9 cellular contexts compared by ENCODE assay signal in the genomic region with DNA sequence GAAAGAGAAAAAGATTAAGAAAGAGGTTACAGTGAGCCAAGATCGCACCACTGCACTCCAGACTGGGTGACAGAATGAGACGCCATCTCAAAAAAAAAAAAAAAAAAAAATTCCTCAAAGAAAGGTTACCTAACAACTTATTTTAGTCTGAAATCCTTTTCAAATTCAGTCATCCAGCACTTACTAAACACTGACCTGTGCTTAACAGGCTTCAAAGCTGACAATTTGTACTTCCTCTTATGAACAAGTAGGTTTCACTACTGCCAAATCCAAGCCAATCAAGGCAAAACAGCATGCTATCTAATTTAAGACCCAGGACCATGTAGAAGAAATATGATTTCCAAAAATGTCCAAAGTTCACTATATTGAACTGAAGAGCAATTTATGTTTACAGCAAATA. TPM values are rescaled to one million over a fixed set of nuclear protein-coding genes. Genes with fewer than 3 reads are reported as not detected.
DNase-seq lines count a peak whose midpoint lies in the region; ATAC-seq and FAIRE-seq lines count a peak whose summit lies in the region.
"Had no signal": no experiment of that assay in that cellular context is flagged by ENCODE, and none has a peak within 500 bp of the region (broad histone marks: within the 10 kb centered on the region; RNA-seq: fewer than 3 reads in every experiment).

No MANE protein-coding gene starts in this region.

- H3K4me3 ChIP-seq in small intestine (ENCODE audit: low read depth in 1 of 2, low read length in 2 of 2), result no peak overlapping the region

- FAIRE-seq in small intestine (lab: Jason Lieb, UNC) (no peak), frontal cortex (lab: Jason Lieb, UNC) (no peak)

- H3K27ac ChIP-seq in small intestine (ENCODE audit: low read depth in 1 of 2, low read length in 1 of 2), result no peak overlapping the region
- H3K27ac ChIP-seq: KMS-11 had no signal

- H3K36me3 Mint-ChIP-seq in stimulated activated effector memory CD8-positive, alpha-beta T cell treated with anti-CD3 and anti-CD28 coated beads, Interleukin-12 subunit alpha, Interleukin-12 subunit beta, amount 100 ng/mL, for 72 hours, result peaks cover 88% of the 10 kb centered on the region

- peak; percentile 73 for ATAC-seq in HG02938 (IDR thresholded peaks at IDR 0.05; ENCODE audit: unreplicated experiment)
- ATAC-seq in stimulated activated effector memory CD8-positive, alpha-beta T cell treated with anti-CD3 and anti-CD28 coated beads, Interleukin-12 subunit alpha, Interleukin-12 subunit beta, amount 100 ng/mL, for 72 hours, result no peak

- peaks cover 12% of the 10 kb centered on the region for H3K4me1 Mint-ChIP-seq in stimulated activated effector memory CD8-positive, alpha-beta T cell treated with anti-CD3 and anti-CD28 coated beads, Interleukin-12 subunit alpha, Interleukin-12 subunit beta, amount 100 ng/mL, for 72 hours

- 56 to 68% (median 65%) methylated on average over 2 of the region's 2 CpGs for WGBS in small intestine, 3 donors

- no peak overlapping the region for H3K4me3 Mint-ChIP-seq in stimulated activated effector memory CD8-positive, alpha-beta T cell treated with anti-CD3 and anti-CD28 coated beads, Interleukin-12 subunit alpha, Interleukin-12 subunit beta, amount 100 ng/mL, for 72 hours

- no peak overlapping the region for H3K27ac Mint-ChIP-seq in stimulated activated effector memory CD8-positive, alpha-beta T cell treated with anti-CD3 and anti-CD28 coated beads, Interleukin-12 subunit alpha, Interleukin-12 subunit beta, amount 100 ng/mL, for 72 hours

- H3K36me3 ChIP-seq in small intestine (ENCODE audit: control insufficient read depth in 2 of 2, insufficient read depth in 2 of 2, low read length in 2 of 2), result peaks cover 0 to 2% of the 10 kb centered on the region in 2 donors

- H3K27me3 ChIP-seq in small intestine (ENCODE audit: control insufficient read depth in 2 of 2, insufficient read depth in 2 of 2, low read length in 2 of 2), result no peaks in the 10 kb centered on the region

- DNase-seq in NCI-H345 (lab: John Stamatoyannopoulos, UW) (peak; percentile 1), NCI-H345 treated with DMSO at 0.1 percent for 48 hours (lab: John Stamatoyannopoulos, UW; ENCODE audit: unreplicated experiment) (no peak), SKM-1 treated with dmso at 0.1 percent for 144 hours (lab: John Stamatoyannopoulos, UW; ENCODE audit: unreplicated experiment) (peak; percentile 80), small intestine (peak; percentile 26), UCSD-AML1 (lab: John Stamatoyannopoulos, UW; ENCODE audit: unreplicated experiment) (no peak), frontal cortex (ENCODE audit: low spot score in 2 of 2) (no peak)
- DNase-seq in stimulated activated effector memory CD8-positive, alpha-beta T cell treated with anti-CD3 and anti-CD28 coated beads, Interleukin-12 subunit alpha, Interleukin-12 subunit beta, amount 100 ng/mL, for 72 hours (ENCODE audit: low spot score in 2 of 2), result no peak

- no peaks in the 10 kb centered on the region for H3K9me3 ChIP-seq in small intestine (ENCODE audit: control insufficient read depth, low read depth)

- H3K4me1 ChIP-seq in small intestine (ENCODE audit: control insufficient read depth in 2 of 2, insufficient read depth in 1 of 2, low read depth in 1 of 2, low read length in 1 of 2), result no peaks in the 10 kb centered on the region

- H3K9me3 Mint-ChIP-seq in stimulated activated effector memory CD8-positive, alpha-beta T cell treated with anti-CD3 and anti-CD28 coated beads, Interleukin-12 subunit alpha, Interleukin-12 subunit beta, amount 100 ng/mL, for 72 hours, result no peaks in the 10 kb centered on the region

RNA-seq across cellular contexts. Expression of gene PWWP2A, which starts 13.6 kb away (rescaled TPM):
- polyA plus RNA-seq in small intestine, result 1 to 10 TPM; 6.8 to 9.8 (median 8.3) TPM
- 47.3 TPM for total RNA-seq in frontal cortex

Comparison
In these comparisons a context has a peak if more than half of its experiments do, and no peak if none do; other contexts are left out.
1. DNase-seq: peak in NCI-H345 (single experiment), SKM-1 treated with dmso at 0.1 percent for 144 hours (single experiment) and small intestine (single experiment); none in NCI-H345 treated with DMSO at 0.1 percent for 48 hours (single experiment), UCSD-AML1 (single experiment), stimulated activated effector memory CD8-positive, alpha-beta T cell treated with anti-CD3 and anti-CD28 coated beads, Interleukin-12 subunit alpha, Interleukin-12 subunit beta, amount 100 ng/mL, for 72 hours (0 of 2) and frontal cortex (0 of 2).